ENCODE assay signal across 12 cellular contexts in the genomic region with DNA sequence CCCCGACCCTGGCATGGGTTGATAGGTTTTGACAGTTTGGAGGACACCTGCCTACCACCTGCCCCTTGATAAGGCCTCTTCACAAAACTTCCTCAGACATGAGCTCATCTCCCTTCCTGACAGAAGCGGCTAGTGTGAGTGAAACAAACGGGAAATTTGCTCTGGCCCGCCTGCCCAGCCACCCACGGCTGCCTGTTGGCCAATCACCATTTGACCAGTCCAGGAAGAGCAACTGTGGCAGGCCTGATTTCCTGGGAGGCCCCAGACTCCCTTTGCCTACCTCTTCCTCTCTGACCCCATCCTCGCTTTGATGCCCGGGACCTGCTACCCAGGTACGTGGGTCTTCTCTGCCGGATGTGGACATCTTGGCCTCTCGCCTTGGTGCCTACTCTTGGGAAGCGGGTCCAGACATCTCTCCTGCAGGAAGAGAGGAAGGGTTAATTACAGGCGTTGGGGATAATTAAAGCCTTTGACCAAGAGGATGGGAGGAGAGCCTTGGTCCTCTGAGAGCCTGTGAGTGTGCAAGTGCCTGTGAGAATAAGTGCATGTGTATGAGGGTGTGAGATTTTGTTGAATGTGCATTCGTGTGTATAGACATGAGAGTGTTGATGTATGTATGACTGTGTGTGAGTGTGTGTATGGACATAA. TPM values are rescaled to one million over a fixed set of nuclear protein-coding genes. Genes with fewer than 3 reads are reported as not detected.
DNase-seq lines count a peak whose midpoint lies in the region; ATAC-seq and TF ChIP-seq lines count a peak whose summit lies in the region.
"Had no signal": no experiment of that assay in that cellular context is flagged by ENCODE, and none has a peak within 500 bp of the region (broad histone marks: within the 10 kb centered on the region; RNA-seq: fewer than 3 reads in every experiment).

No MANE protein-coding gene starts in this region.

- H3K36me3 Mint-ChIP-seq in Caco-2 (ENCODE audit: insufficient read depth, unreplicated experiment) (peaks cover 20% of the 10 kb centered on the region), T-helper 17 cell (ENCODE audit: low read depth) (peaks cover 1% of the 10 kb centered on the region)
- no peaks in the 10 kb centered on the region for H3K36me3 Mint-ChIP-seq in activated CD4-positive, alpha-beta memory T cell treated with anti-CD3 and anti-CD28 coated beads, Interleukin-2, amount 10 ng/mL, durations not matched to agents 7 days and 5 days (ENCODE audit: low read depth)

- TF ChIP-seq CTCF in Caco-2 (IDR thresholded peaks at IDR 0.05; ENCODE audit: insufficient read depth in 1 of 2, low read depth in 1 of 2, low read length in 1 of 2, severe bottlenecking in 1 of 2, unreplicated experiment in 1 of 2), result no peak
- no peak for TF ChIP-seq CTCF in foreskin keratinocyte (conservative IDR thresholded peaks at IDR 0.05)
- TF ChIP-seq CTCF in testis (IDR thresholded peaks at IDR 0.05), result no peak

- H3K27ac ChIP-seq in foreskin keratinocyte (peak overlapping the region; percentile 75), testis (no peak overlapping the region)

- no peaks in the 10 kb centered on the region for H3K9me3 Mint-ChIP-seq in Caco-2 (ENCODE audit: unreplicated experiment)
- H3K9me3 Mint-ChIP-seq in activated CD4-positive, alpha-beta memory T cell treated with anti-CD3 and anti-CD28 coated beads, Interleukin-2, amount 10 ng/mL, durations not matched to agents 7 days and 5 days, result no peaks in the 10 kb centered on the region
- H3K9me3 Mint-ChIP-seq: dendritic cell treated with granulocyte-macrophage colony-stimulating factor and Interleukin-4, amounts not matched to agents 40 ng/mL and 50 ng/mL, for 4 days had no signal

- CTCF ChIA-PET in Caco-2 (lab: Charles Lee), result interaction anchor here (0.6 to 1.6 kb wide), 3 partner anchors 13 to 74 kb away, joined by 4 to 9 read pairs (median 4); no protein-coding TSS in a partner anchor
- CTCF ChIA-PET in activated CD4-positive, alpha-beta memory T cell treated with anti-CD3 and anti-CD28 coated beads, Interleukin-2, amount 10 ng/mL, durations not matched to agents 7 days and 5 days (lab: Charles Lee), result interaction anchor here (1.2 kb wide), 1 partner anchor 78 kb away, joined by 6 read pairs; no protein-coding TSS in a partner anchor

- intact Hi-C loops in Caco-2 (cut with micrococcal nuclease; ENCODE audit: unreplicated experiment) (loop anchor here (1.0 kb wide), 1 partner anchor 30 kb away; no protein-coding TSS in a partner anchor), sciatic nerve (cut with DNase I) (no loop called here), testis (cut with DNase I; ENCODE audit: low total_unique reads) (no loop called here)

- H3K4me1 ChIP-seq in Caco-2 (peaks cover 27% of the 10 kb centered on the region), foreskin keratinocyte (peaks cover 25% of the 10 kb centered on the region), testis (peaks cover 7% of the 10 kb centered on the region)

- no peaks in the 10 kb centered on the region; the same call in 1 of the 2 replicates for H3K36me3 ChIP-seq in Caco-2 (ENCODE audit: control insufficient read depth, insufficient read depth, low read length)
- no peaks in the 10 kb centered on the region for H3K36me3 ChIP-seq in testis (ENCODE audit: low read depth, missing control alignments)

- no peaks in the 10 kb centered on the region for H3K27me3 Mint-ChIP-seq in Caco-2 (ENCODE audit: insufficient read depth, unreplicated experiment)
- H3K27me3 Mint-ChIP-seq in T-helper 17 cell, result no peaks in the 10 kb centered on the region
- H3K27me3 Mint-ChIP-seq in activated CD4-positive, alpha-beta memory T cell treated with anti-CD3 and anti-CD28 coated beads, Interleukin-2, amount 10 ng/mL, durations not matched to agents 7 days and 5 days, result peaks cover 41% of the 10 kb centered on the region

- H3K9me3 ChIP-seq in Caco-2, result no peaks in the 10 kb centered on the region
- no peaks in the 10 kb centered on the region for H3K9me3 ChIP-seq in T-helper 17 cell (ENCODE audit: control insufficient read depth, low read length, poor library complexity, severe bottlenecking)
- no peaks in the 10 kb centered on the region for H3K9me3 ChIP-seq in testis
- H3K9me3 ChIP-seq: SJCRH30 had no signal

- ATAC-seq in T-helper 17 cell (no peak), foreskin keratinocyte (no peak), sciatic nerve (peak; percentile 2)

- BruUV-seq in Caco-2 (replicated peaks; lab: Mats Ljungman, UMichigan), result no TSS peak

- DNase-seq in Caco-2 (no peak), T-helper 17 cell (no peak), foreskin keratinocyte (no peak), sciatic nerve (ENCODE audit: low spot score) (no peak), testis (no peak), dedifferentiated amniotic fluid mesenchymal stem cell (ENCODE audit: extremely low spot score) (no peak), GM19240 (ENCODE audit: insufficient read length, low spot score) (no peak)
- DNase-seq in activated CD4-positive, alpha-beta memory T cell treated with anti-CD3 and anti-CD28 coated beads, Interleukin-2, amount 10 ng/mL, durations not matched to agents 7 days and 5 days, result no peak
- DNase-seq: stimulated activated CD4-positive, alpha-beta T cell treated with anti-CD3 and anti-CD28 coated beads, Interleukin-4, amount 100 ng/mL, for 4 hours had no signal

- no peak overlapping the region for H3K4me3 ChIP-seq in Caco-2 (ENCODE audit: low read depth, low read length)
- H3K4me3 ChIP-seq in testis, result no peak overlapping the region
- H3K4me3 ChIP-seq: lung had no signal

- POLR2A ChIA-PET in Caco-2 (lab: Charles Lee), result interaction anchor here (0.6 to 1.2 kb wide), 5 partner anchors 8 to 632 kb away, joined by 3 to 7 read pairs (median 4); no protein-coding TSS in a partner anchor
- POLR2A ChIA-PET in activated CD4-positive, alpha-beta memory T cell treated with anti-CD3 and anti-CD28 coated beads, Interleukin-2, amount 10 ng/mL, durations not matched to agents 7 days and 5 days (lab: Charles Lee), result no interaction called here

- H3K27me3 ChIP-seq in Caco-2 (replicated peaks; ENCODE audit: control insufficient read depth, insufficient read depth, low read length), result no peaks in the 10 kb centered on the region
- H3K27me3 ChIP-seq in foreskin keratinocyte, result no peaks in the 10 kb centered on the region
- no peaks in the 10 kb centered on the region for H3K27me3 ChIP-seq in testis
- H3K27me3 ChIP-seq: SJCRH30 had no signal

- H3K4me3 Mint-ChIP-seq in Caco-2 (ENCODE audit: unreplicated experiment), result peak overlapping the region; percentile 13
- H3K4me3 Mint-ChIP-seq in T-helper 17 cell, result peak overlapping the region; percentile 79
- no peak overlapping the region for H3K4me3 Mint-ChIP-seq in activated CD4-positive, alpha-beta memory T cell treated with anti-CD3 and anti-CD28 coated beads, Interleukin-2, amount 10 ng/mL, durations not matched to agents 7 days and 5 days

- H3K4me1 Mint-ChIP-seq in Caco-2 (ENCODE audit: low read depth, unreplicated experiment) (peaks cover 12% of the 10 kb centered on the region), T-helper 17 cell (peaks cover 46% of the 10 kb centered on the region)
- peaks cover 34% of the 10 kb centered on the region for H3K4me1 Mint-ChIP-seq in activated CD4-positive, alpha-beta memory T cell treated with anti-CD3 and anti-CD28 coated beads, Interleukin-2, amount 10 ng/mL, durations not matched to agents 7 days and 5 days

- H3K27ac Mint-ChIP-seq in Caco-2 (ENCODE audit: unreplicated experiment) (peak overlapping the region; percentile 94), T-helper 17 cell (peak overlapping the region; percentile 83)
- H3K27ac Mint-ChIP-seq in activated CD4-positive, alpha-beta memory T cell treated with anti-CD3 and anti-CD28 coated beads, Interleukin-2, amount 10 ng/mL, durations not matched to agents 7 days and 5 days, result no peak overlapping the region
- H3K27ac Mint-ChIP-seq: dendritic cell treated with granulocyte-macrophage colony-stimulating factor and Interleukin-4, amounts not matched to agents 40 ng/mL and 50 ng/mL, for 4 days had no signal

- WGBS in testis, 2 donors, result 80 to 89% methylated on average over 10 to 13 of the region's 13 CpGs

- no peak for TF ChIP-seq POLR2A in testis (IDR thresholded peaks at IDR 0.05)

RNA-seq across cellular contexts. Expression of a gene that starts 1.1 kb away (rescaled TPM):
- 31.2 and 37.8 TPM in 2 replicates for total RNA-seq in Caco-2 (2022)
- total RNA-seq in T-helper 17 cell, result not detected
- 138 and 139 TPM in 2 replicates for total RNA-seq in foreskin keratinocyte
- polyA plus RNA-seq in foreskin keratinocyte, result 70.5 and 77.6 TPM in 2 replicates
- total RNA-seq in sciatic nerve, result 31.3 TPM
- not detected for total RNA-seq in activated CD4-positive, alpha-beta memory T cell treated with anti-CD3 and anti-CD28 coated beads, Interleukin-2, amount 10 ng/mL, durations not matched to agents 7 days and 5 days
- 10 to 100 TPM in 1 of 2 donors, 1 to 10 TPM in 1; 5.7 to 14.1 TPM for total RNA-seq in testis
- 5.1 TPM for polyA plus RNA-seq in testis (ENCODE audit: insufficient read depth, low read depth, low replicate concordance)

RNA-seq across cellular contexts. Expression of a gene that starts 55.5 kb away (rescaled TPM):
- total RNA-seq in Caco-2 (2022) (7.7 and 8.0 TPM in 2 replicates), T-helper 17 cell (1 to 10 TPM; 9.1 to 9.3 TPM), foreskin keratinocyte (10.7 and 15.3 TPM in 2 replicates), sciatic nerve (4.6 TPM), testis (10 to 100 TPM in 1 of 2 donors, 1 to 10 TPM in 1; 8.5 to 10.1 TPM)
- polyA plus RNA-seq in foreskin keratinocyte (11.1 and 13.9 TPM in 2 replicates), testis (ENCODE audit: insufficient read depth, low read depth, low replicate concordance) (6.0 TPM)
- 1 to 10 TPM; 6.9 to 7.6 TPM for total RNA-seq in activated CD4-positive, alpha-beta memory T cell treated with anti-CD3 and anti-CD28 coated beads, Interleukin-2, amount 10 ng/mL, durations not matched to agents 7 days and 5 days

Comparison
In these comparisons a context has a peak if more than half of its experiments do, and no peak if none do; other contexts are left out.
1. RNA of a gene that starts 1.1 kb away (total RNA-seq): 138 to 139 TPM in foreskin keratinocyte, 31.3 TPM in sciatic nerve (single experiment), 31.2 to 37.8 TPM in Caco-2 and 5.7 to 14.1 TPM in testis; not detected in T-helper 17 cell and not detected in activated CD4-positive, alpha-beta memory T cell treated with anti-CD3 and anti-CD28 coated beads, Interleukin-2, amount 10 ng/mL, durations not matched to agents 7 days and 5 days; every median in the first group is over 4 times any median in the second.